20 cellular contexts compared by ENCODE assay signal in the genomic region with DNA sequence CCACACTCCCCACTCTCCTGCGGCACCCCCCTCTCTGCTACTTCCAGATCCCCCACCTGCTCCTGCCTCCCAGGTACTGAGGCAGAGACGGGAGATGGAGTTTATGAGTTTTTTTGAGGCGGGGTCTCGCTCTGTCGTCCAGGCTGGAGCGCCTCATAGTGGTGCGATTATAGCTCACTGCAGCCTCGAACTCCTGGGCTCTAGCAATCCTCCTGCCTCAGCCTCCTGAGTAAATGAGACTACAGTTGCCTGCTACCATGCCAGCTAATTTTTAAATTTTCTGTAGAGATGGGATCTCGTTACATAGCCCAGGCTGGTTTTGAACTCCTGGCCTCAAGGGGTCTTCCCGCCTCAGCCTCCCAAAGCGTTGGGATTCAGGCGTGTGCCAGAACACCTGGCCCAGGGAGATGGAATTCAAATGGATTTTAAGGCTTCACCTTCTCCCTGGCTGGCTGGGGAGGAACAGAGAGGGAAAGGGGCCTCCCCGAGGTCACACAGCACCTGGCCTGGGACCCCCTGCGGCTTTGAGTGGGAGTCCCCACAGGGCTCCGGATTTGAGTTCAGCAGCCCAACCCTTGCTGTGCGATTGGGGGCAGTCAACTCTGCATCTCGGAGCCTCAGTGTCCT.
"Had no signal": no experiment of that assay in that cellular context is flagged by ENCODE, and none has a peak within 500 bp of the region (broad histone marks: within the 10 kb centered on the region; RNA-seq: fewer than 3 reads in every experiment).

No MANE protein-coding gene starts in this region.

- H3K36me3 ChIP-seq: esophagus muscularis mucosa, heart left ventricle, spleen, tibial nerve had no signal

- H3K27me3 Mint-ChIP-seq: activated CD8-positive, alpha-beta memory T cell treated with anti-CD3 and anti-CD28 coated beads, Interleukin-2, amount 10 ng/mL, durations not matched to agents 7 days and 5 days had no signal

- H3K27ac Mint-ChIP-seq: activated CD8-positive, alpha-beta memory T cell treated with anti-CD3 and anti-CD28 coated beads, Interleukin-2, amount 10 ng/mL, durations not matched to agents 7 days and 5 days; activated CD8-positive, alpha-beta T cell treated with anti-CD3 and anti-CD28 coated beads, Interleukin-2, amount 10 ng/mL, durations not matched to agents 7 days and 5 days; activated naive CD4-positive, alpha-beta T cell treated with anti-CD3 and anti-CD28 coated beads, Interleukin-2, amount 50 U/mL, for 24 hours; activated naive CD8-positive, alpha-beta T cell treated with anti-CD3 and anti-CD28 coated beads, Interleukin-2, amount 50 U/mL, for 24 hours; activated T-helper 2 cell treated with anti-CD3 and anti-CD28 coated beads, Interferon-gamma antibody, Interleukin-2, Interleukin-4, amounts not matched to agents 10 μg/mL and 5 μg/mL and 100 μg/mL, durations not matched to agents 14 hours and 24 hours and 36 hours; immature natural killer cell; mesothelial cell of epicardium; naive thymus-derived CD4-positive, alpha-beta T cell had no signal

- ATAC-seq: activated CD8-positive, alpha-beta memory T cell treated with anti-CD3 and anti-CD28 coated beads, Interleukin-2, amount 10 ng/mL, durations not matched to agents 7 days and 5 days; activated CD8-positive, alpha-beta T cell treated with anti-CD3 and anti-CD28 coated beads, Interleukin-2, amount 10 ng/mL, durations not matched to agents 7 days and 5 days; activated naive CD8-positive, alpha-beta T cell treated with anti-CD3 and anti-CD28 coated beads, Interleukin-2, amount 50 U/mL, for 24 hours; foreskin keratinocyte; heart left ventricle; naive thymus-derived CD4-positive, alpha-beta T cell; right cardiac atrium had no signal

- H3K9me3 ChIP-seq: esophagus muscularis mucosa, heart left ventricle, spleen, tibial nerve had no signal

- H3K4me3 ChIP-seq: esophagus muscularis mucosa, heart left ventricle, spleen, tibial nerve had no signal

- H3K36me3 Mint-ChIP-seq: activated CD8-positive, alpha-beta memory T cell treated with anti-CD3 and anti-CD28 coated beads, Interleukin-2, amount 10 ng/mL, durations not matched to agents 7 days and 5 days; activated naive CD4-positive, alpha-beta T cell treated with anti-CD3 and anti-CD28 coated beads, Interleukin-2, amount 50 U/mL, for 24 hours; immature natural killer cell; mesothelial cell of epicardium; naive thymus-derived CD4-positive, alpha-beta T cell had no signal

- H3K4me1 ChIP-seq: esophagus muscularis mucosa, foreskin keratinocyte, heart left ventricle, spleen, tibial nerve had no signal

- H3K4me1 Mint-ChIP-seq: activated CD8-positive, alpha-beta memory T cell treated with anti-CD3 and anti-CD28 coated beads, Interleukin-2, amount 10 ng/mL, durations not matched to agents 7 days and 5 days; activated naive CD4-positive, alpha-beta T cell treated with anti-CD3 and anti-CD28 coated beads, Interleukin-2, amount 50 U/mL, for 24 hours; activated naive CD8-positive, alpha-beta T cell treated with anti-CD3 and anti-CD28 coated beads, Interleukin-2, amount 50 U/mL, for 24 hours; immature natural killer cell had no signal

- H3K27ac ChIP-seq: esophagus muscularis mucosa, foreskin keratinocyte, heart left ventricle, spleen, tibial nerve had no signal

- H3K4me3 Mint-ChIP-seq: activated CD8-positive, alpha-beta memory T cell treated with anti-CD3 and anti-CD28 coated beads, Interleukin-2, amount 10 ng/mL, durations not matched to agents 7 days and 5 days; activated CD8-positive, alpha-beta T cell treated with anti-CD3 and anti-CD28 coated beads, Interleukin-2, amount 10 ng/mL, durations not matched to agents 7 days and 5 days; activated naive CD4-positive, alpha-beta T cell treated with anti-CD3 and anti-CD28 coated beads, Interleukin-2, amount 50 U/mL, for 24 hours; activated naive CD8-positive, alpha-beta T cell treated with anti-CD3 and anti-CD28 coated beads, Interleukin-2, amount 50 U/mL, for 24 hours; immature natural killer cell; mesothelial cell of epicardium; naive thymus-derived CD4-positive, alpha-beta T cell; neural crest cell had no signal

- FAIRE-seq: kidney had no signal

- DNase-seq: activated CD4-positive, alpha-beta T cell treated with anti-CD3 and anti-CD28 coated beads for 1 hour; activated CD8-positive, alpha-beta memory T cell treated with anti-CD3 and anti-CD28 coated beads, Interleukin-2, amount 10 ng/mL, durations not matched to agents 7 days and 5 days; activated CD8-positive, alpha-beta T cell treated with anti-CD3 and anti-CD28 coated beads, Interleukin-2, amount 10 ng/mL, durations not matched to agents 7 days and 5 days; activated naive CD8-positive, alpha-beta T cell treated with anti-CD3 and anti-CD28 coated beads, Interleukin-2, amount 50 U/mL, for 24 hours; activated T-cell treated with anti-CD3 and anti-CD28 coated beads, Interleukin-2, amount 50 U/mL, for 48 hours; foreskin keratinocyte; heart left ventricle; immature natural killer cell; kidney; naive thymus-derived CD4-positive, alpha-beta T cell; spleen; stimulated activated naive CD4-positive, alpha-beta T cell treated with Interleukin-2 at 50 U/mL for 16 hours; T1000 had no signal

- H3K9me3 Mint-ChIP-seq: activated naive CD4-positive, alpha-beta T cell treated with anti-CD3 and anti-CD28 coated beads, Interleukin-2, amount 50 U/mL, for 24 hours; activated naive CD8-positive, alpha-beta T cell treated with anti-CD3 and anti-CD28 coated beads, Interleukin-2, amount 50 U/mL, for 24 hours; activated T-helper 2 cell treated with anti-CD3 and anti-CD28 coated beads, Interferon-gamma antibody, Interleukin-2, Interleukin-4, amounts not matched to agents 10 μg/mL and 5 μg/mL and 100 μg/mL, durations not matched to agents 14 hours and 24 hours and 36 hours; immature natural killer cell; mesothelial cell of epicardium; naive thymus-derived CD4-positive, alpha-beta T cell; neural crest cell had no signal
